12 cellular contexts compared by ENCODE assay signal in genomic region chr11:132111781-132112380, GRCh38.
DNase-seq lines count a peak whose midpoint lies in the region; FAIRE-seq and TF ChIP-seq lines count a peak whose summit lies in the region.
"Had no signal": no experiment of that assay in that cellular context is flagged by ENCODE, and none has a peak within 500 bp of the region (broad histone marks: within the 10 kb centered on the region; RNA-seq: fewer than 3 reads in every experiment).

No MANE protein-coding gene starts in this region.

- H3K4me3 ChIP-seq in choroid plexus epithelial cell (ENCODE audit: low read depth, low read length), result no peak overlapping the region
- H3K4me3 ChIP-seq in keratinocyte (ENCODE audit: control insufficient read depth in 2 of 3, extremely low read depth in 1 of 3, insufficient read depth in 2 of 3, low read depth in 1 of 3, low read length in 3 of 3), result no peak overlapping the region
- H3K4me3 ChIP-seq: GM23338 had no signal

- peak; percentile 85 for FAIRE-seq in keratinocyte (lab: Jason Lieb, UNC)

- peaks cover 13% of the 10 kb centered on the region for H3K4me1 ChIP-seq in keratinocyte (ENCODE audit: control insufficient read depth, extremely low read depth, insufficient read depth, low read length)

- H2AFZ ChIP-seq in keratinocyte (ENCODE audit: control insufficient read depth, low read length), result no peak overlapping the region
- H2AFZ ChIP-seq: GM23338, parathyroid adenoma had no signal

- H3K9ac ChIP-seq in keratinocyte (ENCODE audit: control insufficient read depth, extremely low read depth, insufficient read depth, low read length), result no peak overlapping the region
- H3K9ac ChIP-seq: parathyroid adenoma had no signal

- no peaks in the 10 kb centered on the region for H3K9me1 ChIP-seq in keratinocyte (ENCODE audit: control insufficient read depth, extremely low read depth, insufficient read depth, low read length)

- H3K27ac ChIP-seq in keratinocyte (ENCODE audit: control insufficient read depth, insufficient read depth, low read length), result no peak overlapping the region
- H3K27ac ChIP-seq: parathyroid adenoma had no signal

- in situ Hi-C loops in GM13976 (cut with MboI; ENCODE audit: low sequenced_read_pairs, unreplicated experiment), result no loop called here

- H3K27me3 ChIP-seq in keratinocyte (ENCODE audit: control insufficient read depth, extremely low read depth, insufficient read depth, low read length), result no peaks in the 10 kb centered on the region

- no peaks in the 10 kb centered on the region for H3K9me3 ChIP-seq in keratinocyte (ENCODE audit: control insufficient read depth, low read depth, low read length)

- H3K36me3 ChIP-seq in keratinocyte (ENCODE audit: control insufficient read depth in 2 of 2, extremely low read depth in 1 of 2, insufficient read depth in 2 of 2, low read length in 2 of 2), result no peaks in the 10 kb centered on the region

- dilution Hi-C loops in keratinocyte (cut with MboI; ENCODE audit: extremely low pct_ligation_motif_present, low sequenced_read_pairs), result no loop called here

- H3K4me2 ChIP-seq in keratinocyte (ENCODE audit: control insufficient read depth, extremely low read depth, insufficient read depth, low read depth, low read length), result peak overlapping the region; percentile 8
- H3K4me2 ChIP-seq: GM23338 had no signal

- no peaks in the 10 kb centered on the region for H3K79me2 ChIP-seq in keratinocyte (ENCODE audit: control insufficient read depth, insufficient read depth, low read length)

- H4K20me1 ChIP-seq in keratinocyte (ENCODE audit: control insufficient read depth, extremely low read depth, insufficient read depth, low read length), result no peaks in the 10 kb centered on the region

- peak; percentile 90 for DNase-seq in HT1080 (ENCODE audit: low read depth)
- DNase-seq in choroid plexus epithelial cell (ENCODE audit: low read depth), result peak; percentile 92
- no peak for DNase-seq in keratinocyte (ENCODE audit: low read depth, low spot score)
- peak; percentile 49 for DNase-seq in superior temporal gyrus (ENCODE audit: extremely low spot score)
- DNase-seq in NCI-H2171 (lab: John Stamatoyannopoulos, UW), result no peak
- DNase-seq in activated naive CD4-positive, alpha-beta T cell (lab: John Stamatoyannopoulos, UW), result no peak
- no peak for DNase-seq in NCI-H1694 (lab: John Stamatoyannopoulos, UW)
- no peak for DNase-seq in GM13976 (ENCODE audit: low spot score)
- DNase-seq: activated T-cell treated with anti-CD3 and anti-CD28 coated beads, Interleukin-2, amount 50 U/mL, for 24 hours; NK-92 treated with Interleukin-12 subunit alpha and Interleukin-12 subunit beta, amount 100 ng/mL, for 24 hours had no signal

- TF ChIP-seq CTCF in choroid plexus epithelial cell (conservative IDR thresholded peaks at IDR 0.05; ENCODE audit: low read depth, low read length) (no peak), keratinocyte (optimal IDR thresholded peaks at IDR 0.05 in 1 of 3, IDR thresholded peaks at IDR 0.05 in 1 of 3, conservative IDR thresholded peaks at IDR 0.05 in 1 of 3; ENCODE audit: extremely low read depth in 1 of 3, insufficient read depth in 2 of 3, low read length in 3 of 3) (no peak), GM13976 (IDR thresholded peaks at IDR 0.05; ENCODE audit: borderline replicate concordance, control extremely low read depth, extremely low read depth, insufficient read depth, missing control alignments) (no peak)

Comparison
In these comparisons a context has a peak if more than half of its experiments do, and no peak if none do; other contexts are left out.
1. DNase-seq: peak in HT1080 (single experiment), choroid plexus epithelial cell (single experiment) and superior temporal gyrus (single experiment); none in keratinocyte (single experiment), NCI-H2171 (single experiment), activated naive CD4-positive, alpha-beta T cell (0 of 4), NCI-H1694 (single experiment) and GM13976 (single experiment).